36 cellular contexts compared by ENCODE assay signal in genomic region chr19:32453736-32454135, GRCh38. TPM values are rescaled to one million over a fixed set of nuclear protein-coding genes. Genes with fewer than 3 reads are reported as not detected.
A peak's percentile ranks its signal among the peaks of the same experiment; 100 is the strongest.
DNase-seq lines count a peak whose midpoint lies in the region; ATAC-seq, FAIRE-seq and TF ChIP-seq lines count a peak whose summit lies in the region.
"Had no signal": no experiment of that assay in that cellular context is flagged by ENCODE, and none has a peak within 500 bp of the region (broad histone marks: within the 10 kb centered on the region; RNA-seq: fewer than 3 reads in every experiment).

No MANE protein-coding gene starts in this region.

- H3K4me1 ChIP-seq in adipocyte (ENCODE audit: control insufficient read depth, insufficient read depth, low read length), result peaks cover 11% of the 10 kb centered on the region
- H3K4me1 ChIP-seq in pancreas, result no peaks in the 10 kb centered on the region
- H3K4me1 ChIP-seq in colonic mucosa, result no peaks in the 10 kb centered on the region
- H3K4me1 ChIP-seq: SJCRH30, stomach had no signal

- H3K4me3 ChIP-seq in adipocyte (ENCODE audit: low read length) (no peak overlapping the region), pancreas (no peak overlapping the region), colonic mucosa (no peak overlapping the region)
- H3K4me3 ChIP-seq: esophagus muscularis mucosa, SJCRH30, stomach had no signal

- TF ChIP-seq CTCF in pancreas (IDR thresholded peaks at IDR 0.05), result no peak
- TF ChIP-seq CTCF in colonic mucosa (IDR thresholded peaks at IDR 0.05), result no peak

- DNase-seq in DMS53 (lab: John Stamatoyannopoulos, UW) (peak; percentile 21), DMS53 treated with DMSO at 0.1 percent for 48 hours (lab: John Stamatoyannopoulos, UW; ENCODE audit: unreplicated experiment) (no peak), adipocyte (ENCODE audit: low read depth) (peak; percentile 27), fibroblast of gingiva (ENCODE audit: low read depth) (peak; percentile 67), pancreas (no peak), colonic mucosa (no peak), DMS153 treated with DMSO at 0.1 percent for 48 hours (lab: John Stamatoyannopoulos, UW; ENCODE audit: unreplicated experiment) (no peak)
- DNase-seq: activated CD4-positive, alpha-beta T cell treated with anti-CD3 and anti-CD28 coated beads for 48 hours; activated T-cell treated with anti-CD3 and anti-CD28 coated beads for 4 hours; AML-193; aorta; CD4-positive, CD25-positive, alpha-beta regulatory T cell; cortex of kidney; endodermal cell; glutamatergic neuron; islet precursor cell; KG1; left ventricle myocardium superior; MM.1S; NCI-H1417; NCI-H2029 treated with DMSO at 0.1 percent for 48 hours; NCI-H748 treated with DMSO at 0.1 percent for 48 hours; posterior cingulate gyrus; right cardiac atrium; SJCRH30; stimulated activated CD4-positive, alpha-beta T cell treated with anti-CD3 and anti-CD28 coated beads, Interleukin-12 subunit alpha, Interleukin-12 subunit beta, amount 100 ng/mL, for 4 hours; stimulated activated CD4-positive, alpha-beta T cell treated with anti-CD3 and anti-CD28 coated beads, Interleukin-2, amount 100 ng/mL, for 48 hours; stomach had no signal

- peak; percentile 49 for FAIRE-seq in pancreas (lab: Jason Lieb, UNC)
- FAIRE-seq: GM12891, H54, HTR-8/SVneo, urothelium cell line had no signal

- intact Hi-C loops in pancreas (cut with DNase I), result no loop called here
- intact Hi-C loops in colonic mucosa (cut with DNase I), result no loop called here

- H3K36me3 ChIP-seq in adipocyte (ENCODE audit: control insufficient read depth, insufficient read depth, low read length, severe bottlenecking), result peaks cover 39% of the 10 kb centered on the region
- H3K36me3 ChIP-seq in pancreas, result peaks cover 0 to 8% (median 0%) of the 10 kb centered on the region in 3 donors
- no peaks in the 10 kb centered on the region for H3K36me3 ChIP-seq in colonic mucosa

- H3K27ac ChIP-seq in pancreas (no peak overlapping the region), colonic mucosa (no peak overlapping the region)
- H3K27ac ChIP-seq: 22Rv1, esophagus muscularis mucosa, SJCRH30, stomach had no signal

- WGBS in pancreas, 2 donors, result 86 to 93% methylated on average over 2 of the region's 2 CpGs

- H3K9ac ChIP-seq in adipocyte (ENCODE audit: low read length), result no peak overlapping the region
- no peak overlapping the region for H3K9ac ChIP-seq in colonic mucosa (ENCODE audit: low read depth in 2 of 2, low read length in 2 of 2)

- H3K9me3 ChIP-seq in adipocyte (ENCODE audit: control insufficient read depth, low read length) (no peaks in the 10 kb centered on the region), pancreas (no peaks in the 10 kb centered on the region), colonic mucosa (no peaks in the 10 kb centered on the region)
- H3K9me3 ChIP-seq: esophagus muscularis mucosa, SJCRH30, stomach had no signal

- H3K27me3 ChIP-seq in adipocyte (replicated peaks; ENCODE audit: control insufficient read depth, insufficient read depth, low read length), result no peaks in the 10 kb centered on the region
- H3K27me3 ChIP-seq in pancreas, result no peaks in the 10 kb centered on the region
- H3K27me3 ChIP-seq in colonic mucosa, result no peaks in the 10 kb centered on the region
- H3K27me3 ChIP-seq: esophagus muscularis mucosa, SJCRH30, stomach had no signal

- ATAC-seq in pancreas (no peak), GM18517 (IDR thresholded peaks at IDR 0.05; ENCODE audit: unreplicated experiment) (no peak)
- ATAC-seq: activated naive CD4-positive, alpha-beta T cell treated with anti-CD3 and anti-CD28 coated beads, Interleukin-2, amount 50 U/mL, for 72 hours; left ventricle myocardium superior; right cardiac atrium had no signal

RNA-seq across cellular contexts. Expression of gene DPY19L3, which starts 48.2 kb away (rescaled TPM):
- 10 to 100 TPM; 10.9 to 31.0 (median 15.2) TPM for total RNA-seq in pancreas
- 10 to 100 TPM in 1 of 2 donors, 1 to 10 TPM in 1; 5.9 to 10.2 TPM for polyA plus RNA-seq in pancreas
- 10 to 100 TPM; 12.1 to 13.6 TPM for total RNA-seq in colonic mucosa

Comparison
In these comparisons a context has a peak if more than half of its experiments do, and no peak if none do; other contexts are left out.
1. DNase-seq: peak in DMS53 (single experiment), adipocyte (single experiment) and fibroblast of gingiva (single experiment); none in DMS53 treated with DMSO at 0.1 percent for 48 hours (single experiment), pancreas (0 of 6), colonic mucosa (single experiment) and DMS153 treated with DMSO at 0.1 percent for 48 hours (single experiment).